8 cellular contexts compared by ENCODE assay signal in the genomic region with DNA sequence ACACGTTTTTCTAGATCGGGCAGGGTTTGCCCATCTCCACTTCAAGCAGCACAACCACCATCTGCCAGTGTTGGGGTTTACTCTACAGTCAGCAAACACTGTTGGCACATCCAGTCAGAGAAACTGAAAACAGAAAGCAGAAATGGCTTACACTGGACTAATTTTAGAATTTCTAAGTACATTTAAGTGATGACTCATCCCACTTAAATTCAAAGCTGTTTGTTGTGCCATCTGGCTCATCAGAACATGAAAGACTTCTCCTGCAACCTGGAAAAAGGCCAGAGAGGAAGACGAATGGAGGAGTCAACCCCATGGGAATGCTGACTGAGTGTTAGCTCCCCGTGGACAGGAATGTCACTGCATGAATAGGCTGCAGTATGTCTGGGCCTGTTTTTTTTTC. TPM values are rescaled to one million over a fixed set of nuclear protein-coding genes. Genes with fewer than 3 reads are reported as not detected.
DNase-seq lines count a peak whose midpoint lies in the region; ATAC-seq, FAIRE-seq and TF ChIP-seq lines count a peak whose summit lies in the region.

No MANE protein-coding gene starts in this region.

- peaks cover 6 to 8% (median 8%) of the 10 kb centered on the region in 3 donors for H3K4me1 Mint-ChIP-seq in IgD-negative memory B cell

- H3K27me3 Mint-ChIP-seq in IgD-negative memory B cell = no peaks in the 10 kb centered on the region

- no peaks in the 10 kb centered on the region for H3K36me3 Mint-ChIP-seq in IgD-negative memory B cell

- no peaks in the 10 kb centered on the region for H3K79me1 ChIP-seq in mesenchymal stem cell (replicated peaks; ENCODE audit: low read length, poor library complexity, severe bottlenecking)

- no peak overlapping the region for H3K14ac ChIP-seq in mesenchymal stem cell (ENCODE audit: low read length in 2 of 2)

- DNase-seq in Right ventricle myocardium inferior (ENCODE audit: missing footprints) (no peak), right atrium auricular region (ENCODE audit: low spot score) (no peak), H54 (ENCODE audit: insufficient read length, low spot score) (peak; percentile 70), RCC 7860 (ENCODE audit: low spot score) (peak; percentile 90), dermis blood vessel endothelial cell (peak; percentile 94), mesenchymal stem cell (peak; percentile 97)
- DNase-seq in activated CD4-positive, alpha-beta T cell treated with anti-CD3 and anti-CD28 coated beads, Interleukin-2, amount 50 U/mL, for 48 hours = no peak

- no peak for FAIRE-seq in H54 (lab: Jason Lieb, UNC)
- FAIRE-seq in RCC 7860 (lab: Jason Lieb, UNC) = peak; percentile 38

- no peak overlapping the region for H3K23ac ChIP-seq in mesenchymal stem cell (ENCODE audit: low read length in 2 of 2)

- H3K27ac ChIP-seq in right atrium auricular region = peak overlapping the region in 1 of 2 donors; percentile 21
- peak overlapping the region; percentile 59 for H3K27ac ChIP-seq in mesenchymal stem cell (ENCODE audit: low read length, poor library complexity, severe bottlenecking)

- H4K91ac ChIP-seq in mesenchymal stem cell (ENCODE audit: low read length) = no peak overlapping the region

- peak in 1 of 2 donors; percentile 30 for TF ChIP-seq CTCF in right atrium auricular region (IDR thresholded peaks at IDR 0.05)

- peak overlapping the region in 2 of 4 donors; percentile 23 to 84 for H3K4me3 Mint-ChIP-seq in IgD-negative memory B cell

- no peak overlapping the region for H2AFZ ChIP-seq in mesenchymal stem cell (ENCODE audit: low read depth, low read length)

- no peak overlapping the region for H2BK120ac ChIP-seq in mesenchymal stem cell (ENCODE audit: low read depth, low read length)

- peaks cover 0 to 14% of the 10 kb centered on the region in 2 donors for H3K4me1 ChIP-seq in right atrium auricular region
- H3K4me1 ChIP-seq in mesenchymal stem cell (ENCODE audit: control insufficient read depth, insufficient read depth, low read depth, low read length) = peaks cover 1% of the 10 kb centered on the region

- 16% methylated on average over 3 of the region's 4 CpGs for WGBS in mesenchymal stem cell

- no peak overlapping the region for H4K8ac ChIP-seq in mesenchymal stem cell (ENCODE audit: low read length)

- no peak overlapping the region for H3K4ac ChIP-seq in mesenchymal stem cell (ENCODE audit: low read depth in 1 of 2, low read length in 2 of 2)

- peak overlapping the region; percentile 56 for H3K9ac ChIP-seq in mesenchymal stem cell (ENCODE audit: low read length)

- H3K27ac Mint-ChIP-seq in IgD-negative memory B cell = peak overlapping the region in 2 of 3 donors; percentile 19 to 31

- H3K4me3 ChIP-seq in right atrium auricular region = no peak overlapping the region
- H3K4me3 ChIP-seq in mesenchymal stem cell (ENCODE audit: insufficient read depth in 1 of 2, low read depth in 1 of 2, low read length in 2 of 2) = peak overlapping the region in 1 of 2 experiments; percentile 41

- no peaks in the 10 kb centered on the region for H3K27me3 ChIP-seq in right atrium auricular region
- H3K27me3 ChIP-seq in mesenchymal stem cell (ENCODE audit: control insufficient read depth in 1 of 2, insufficient read depth in 1 of 2, low read length in 2 of 2) = peaks cover 0 to 30% of the 10 kb centered on the region in 2 experiments

- H3K18ac ChIP-seq in mesenchymal stem cell (ENCODE audit: low read depth in 1 of 2, low read length in 2 of 2) = no peak overlapping the region

- intact Hi-C loops in Right ventricle myocardium inferior (cut with DNase I) = loop anchor here (5.0 kb wide), 1 partner anchor 417 kb away; no protein-coding TSS in a partner anchor

- peak; percentile 91 for ATAC-seq in Right ventricle myocardium inferior

- H3K9me3 Mint-ChIP-seq in IgD-negative memory B cell = no peaks in the 10 kb centered on the region

- no peak overlapping the region for H2BK5ac ChIP-seq in mesenchymal stem cell (ENCODE audit: low read depth, low read length, poor library complexity, severe bottlenecking)

- H2AK5ac ChIP-seq in mesenchymal stem cell (ENCODE audit: low read length, severe bottlenecking) = no peak overlapping the region

- H3K9me3 ChIP-seq in right atrium auricular region (no peaks in the 10 kb centered on the region), mesenchymal stem cell (ENCODE audit: control insufficient read depth, low read length) (no peaks in the 10 kb centered on the region)

- H2BK15ac ChIP-seq in mesenchymal stem cell (ENCODE audit: low read depth, poor library complexity, severe bottlenecking) = no peak overlapping the region

- H3K4me2 ChIP-seq in mesenchymal stem cell (ENCODE audit: low read length, poor library complexity, severe bottlenecking) = no peak overlapping the region

- no peaks in the 10 kb centered on the region for H3K36me3 ChIP-seq in right atrium auricular region
- H3K36me3 ChIP-seq in mesenchymal stem cell (ENCODE audit: control insufficient read depth in 1 of 2, insufficient read depth in 2 of 2, low read depth in 1 of 2, low read length in 2 of 2) = no peaks in the 10 kb centered on the region

- TF ChIP-seq POLR2A in H54 (IDR thresholded peaks at IDR 0.05; ENCODE audit: low read depth, low read length) = no peak

- no peak overlapping the region for H2BK12ac ChIP-seq in mesenchymal stem cell (ENCODE audit: low read length in 2 of 2)

RNA-seq across cellular contexts. Expression of a gene that starts 21.8 kb away (rescaled TPM):
- total RNA-seq in Right ventricle myocardium inferior = not detected
- not detected for total RNA-seq in right atrium auricular region
- polyA plus RNA-seq in IgD-negative memory B cell = 0.38 TPM
- 0.33 TPM in 1 of 2 replicates, not detected in the other for total RNA-seq in dermis blood vessel endothelial cell
- 0.44 TPM for polyA plus RNA-seq in mesenchymal stem cell (2013, experiment 1 of 2)
- polyA plus RNA-seq in mesenchymal stem cell (2013, experiment 2 of 2) = 0.22 TPM

RNA-seq across cellular contexts. Expression of a gene that starts 30.3 kb away (rescaled TPM):
- total RNA-seq in Right ventricle myocardium inferior (not detected), right atrium auricular region (not detected), dermis blood vessel endothelial cell (not detected in 2 replicates)
- polyA plus RNA-seq in IgD-negative memory B cell = not detected
- polyA plus RNA-seq in mesenchymal stem cell (2013, experiment 1 of 2) = 0.06 TPM
- polyA plus RNA-seq in mesenchymal stem cell (2013, experiment 2 of 2) = 0.10 TPM

Comparison
In these comparisons a context has a peak if more than half of its experiments do, and no peak if none do; other contexts are left out.
1. DNase-seq: peak in H54 (single experiment), RCC 7860 (single experiment), dermis blood vessel endothelial cell (single experiment) and mesenchymal stem cell (single experiment); none in Right ventricle myocardium inferior (single experiment), right atrium auricular region (single experiment) and activated CD4-positive, alpha-beta T cell treated with anti-CD3 and anti-CD28 coated beads, Interleukin-2, amount 50 U/mL, for 48 hours (0 of 2).